Comparison of ENCODE assay signal across 1 cellular context in genomic region chr17:11980813-11981212, GRCh38.
TF ChIP-seq lines count a peak whose summit lies in the region.

No MANE protein-coding gene starts in this region.

TF ChIP-seq in IMR-90, 13 proteins besides CTCF, POLR2A, EP300 and RAD21:
- TF ChIP-seq BHLHE40 (IDR thresholded peaks at IDR 0.05; ENCODE audit: low read depth, low read length) (no peak), FOS (IDR thresholded peaks at IDR 0.05; ENCODE audit: low read depth, low read length) (no peak), MAZ (IDR thresholded peaks at IDR 0.05; ENCODE audit: borderline replicate concordance, low read depth, low read length) (no peak)
